Comparison of ENCODE assay signal across 1 cellular context in genomic region chr7:73342645-73343044, GRCh38.
TF ChIP-seq lines count a peak whose summit lies in the region.

No MANE protein-coding gene starts in this region.

TF ChIP-seq in HepG2, 621 proteins besides CTCF, POLR2A, EP300 and RAD21 (continues in another document):
- TF ChIP-seq MAX (IDR thresholded peaks at IDR 0.05) (peak; percentile 80), TFDP2 (CRISPR knock-in tag; IDR thresholded peaks at IDR 0.05) (peak; percentile 55; the same call in 1 of the 2 replicates), ZNF615 (CRISPR knock-in tag; IDR thresholded peaks at IDR 0.05; ENCODE audit: borderline replicate concordance) (no peak), ZNF629 (CRISPR knock-in tag; conservative IDR thresholded peaks at IDR 0.05) (0 out of 2 replicates have a peak, but pooled peaks have one; percentile 22), HNF1B (CRISPR knock-in tag; IDR thresholded peaks at IDR 0.05) (0 out of 2 replicates have a peak, but pooled peaks have one; percentile 36), ZNF44 (CRISPR knock-in tag; IDR thresholded peaks at IDR 0.05) (no peak), MIER3 (CRISPR knock-in tag; IDR thresholded peaks at IDR 0.05; ENCODE audit: borderline replicate concordance) (0 out of 2 replicates have a peak, but pooled peaks have one; percentile 48), FOXK1 (CRISPR knock-in tag; IDR thresholded peaks at IDR 0.05; ENCODE audit: borderline replicate concordance, low read depth) (no peak; the same call in 1 of the 2 replicates), SSRP1 (CRISPR knock-in tag; IDR thresholded peaks at IDR 0.05) (0 out of 2 replicates have a peak, but pooled peaks have one; percentile 34), TFE3 (CRISPR knock-in tag; IDR thresholded peaks at IDR 0.05) (peak; percentile 45; the same call in 1 of the 2 replicates), RCOR2 (CRISPR knock-in tag; IDR thresholded peaks at IDR 0.05) (0 out of 2 replicates have a peak, but pooled peaks have one; percentile 38), NAIF1 (CRISPR knock-in tag; IDR thresholded peaks at IDR 0.05; ENCODE audit: borderline replicate concordance) (0 out of 2 replicates have a peak, but pooled peaks have one; percentile 31), FOXC1 (CRISPR knock-in tag; IDR thresholded peaks at IDR 0.05; ENCODE audit: borderline replicate concordance) (0 out of 2 replicates have a peak, but pooled peaks have one; percentile 17), ZNF205 (CRISPR knock-in tag; IDR thresholded peaks at IDR 0.05) (0 out of 2 replicates have a peak, but pooled peaks have one; percentile 31), HMGXB4 (CRISPR knock-in tag; IDR thresholded peaks at IDR 0.05; ENCODE audit: borderline replicate concordance in 1 of 2, low read depth in 1 of 2) (peak; percentile 21 to 62; a peak in 2 of 4 replicates), ZNF781 (CRISPR knock-in tag; IDR thresholded peaks at IDR 0.05; ENCODE audit: borderline replicate concordance, not compliant biosample characterization) (peak; percentile 40), ZNF280B (CRISPR knock-in tag; IDR thresholded peaks at IDR 0.05; ENCODE audit: borderline replicate concordance) (0 out of 2 replicates have a peak, but pooled peaks have one; percentile 41), ZNF710 (CRISPR knock-in tag; IDR thresholded peaks at IDR 0.05; ENCODE audit: borderline replicate concordance) (0 out of 2 replicates have a peak, but pooled peaks have one; percentile 20), ZNF883 (CRISPR knock-in tag; IDR thresholded peaks at IDR 0.05; ENCODE audit: not compliant biosample characterization) (peak; percentile 25), REXO4 (CRISPR knock-in tag; IDR thresholded peaks at IDR 0.05; ENCODE audit: borderline replicate concordance) (no peak), KAT8 (CRISPR knock-in tag; IDR thresholded peaks at IDR 0.05) (peak; percentile 34; the same call in 1 of the 2 replicates), ZBTB7B (CRISPR knock-in tag; IDR thresholded peaks at IDR 0.05) (0 out of 2 replicates have a peak, but pooled peaks have one; percentile 21), ZFP41 (CRISPR knock-in tag; IDR thresholded peaks at IDR 0.05; ENCODE audit: borderline replicate concordance) (0 out of 2 replicates have a peak, but pooled peaks have one; percentile 47), ELF1 (CRISPR knock-in tag; IDR thresholded peaks at IDR 0.05) (0 out of 2 replicates have a peak, but pooled peaks have one; percentile 22), SOX5 (CRISPR knock-in tag; IDR thresholded peaks at IDR 0.05; ENCODE audit: borderline replicate concordance) (peak; percentile 20; the same call in 1 of the 2 replicates), CCDC6 (CRISPR knock-in tag; IDR thresholded peaks at IDR 0.05) (no peak), ZKSCAN1 (IDR thresholded peaks at IDR 0.05; ENCODE audit: low read length) (no peak), MLX (CRISPR knock-in tag; IDR thresholded peaks at IDR 0.05) (no peak), SP4 (CRISPR knock-in tag; IDR thresholded peaks at IDR 0.05) (peak; percentile 15; the same call in 1 of the 2 replicates), ZNF652 (CRISPR knock-in tag; IDR thresholded peaks at IDR 0.05; ENCODE audit: borderline replicate concordance, low read depth) (peak; percentile 34; the same call in 1 of the 2 replicates), ATM (IDR thresholded peaks at IDR 0.05; ENCODE audit: borderline replicate concordance) (no peak), ZNF10 (CRISPR knock-in tag; IDR thresholded peaks at IDR 0.05; ENCODE audit: borderline replicate concordance, low read depth) (no peak), PITX1 (CRISPR knock-in tag; IDR thresholded peaks at IDR 0.05) (peak; percentile 53; the same call in 1 of the 2 replicates), AHR (CRISPR knock-in tag; IDR thresholded peaks at IDR 0.05) (no peak), ZNF12 (CRISPR knock-in tag; IDR thresholded peaks at IDR 0.05) (0 out of 2 replicates have a peak, but pooled peaks have one; percentile 16)
- TF ChIP-seq, protein P1, sequence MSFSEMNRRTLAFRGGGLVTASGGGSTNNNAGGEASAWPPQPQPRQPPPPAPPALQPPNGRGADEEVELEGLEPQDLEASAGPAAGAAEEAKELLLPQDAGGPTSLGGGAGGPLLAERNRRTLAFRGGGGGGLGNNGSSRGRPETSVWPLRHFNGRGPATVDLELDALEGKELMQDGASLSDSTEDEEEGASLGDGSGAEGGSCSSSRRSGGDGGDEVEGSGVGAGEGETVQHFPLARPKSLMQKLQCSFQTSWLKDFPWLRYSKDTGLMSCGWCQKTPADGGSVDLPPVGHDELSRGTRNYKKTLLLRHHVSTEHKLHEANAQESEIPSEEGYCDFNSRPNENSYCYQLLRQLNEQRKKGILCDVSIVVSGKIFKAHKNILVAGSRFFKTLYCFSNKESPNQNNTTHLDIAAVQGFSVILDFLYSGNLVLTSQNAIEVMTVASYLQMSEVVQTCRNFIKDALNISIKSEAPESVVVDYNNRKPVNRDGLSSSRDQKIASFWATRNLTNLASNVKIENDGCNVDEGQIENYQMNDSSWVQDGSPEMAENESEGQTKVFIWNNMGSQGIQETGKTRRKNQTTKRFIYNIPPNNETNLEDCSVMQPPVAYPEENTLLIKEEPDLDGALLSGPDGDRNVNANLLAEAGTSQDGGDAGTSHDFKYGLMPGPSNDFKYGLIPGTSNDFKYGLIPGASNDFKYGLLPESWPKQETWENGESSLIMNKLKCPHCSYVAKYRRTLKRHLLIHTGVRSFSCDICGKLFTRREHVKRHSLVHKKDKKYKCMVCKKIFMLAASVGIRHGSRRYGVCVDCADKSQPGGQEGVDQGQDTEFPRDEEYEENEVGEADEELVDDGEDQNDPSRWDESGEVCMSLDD (CRISPR knock-in tag; IDR thresholded peaks at IDR 0.05; ENCODE audit: borderline replicate concordance), result no peak
- TF ChIP-seq, protein P2, sequence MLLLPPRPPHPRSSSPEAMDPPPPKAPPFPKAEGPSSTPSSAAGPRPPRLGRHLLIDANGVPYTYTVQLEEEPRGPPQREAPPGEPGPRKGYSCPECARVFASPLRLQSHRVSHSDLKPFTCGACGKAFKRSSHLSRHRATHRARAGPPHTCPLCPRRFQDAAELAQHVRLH (CRISPR knock-in tag; IDR thresholded peaks at IDR 0.05; ENCODE audit: borderline replicate concordance, low read depth), result peak; percentile 63; the same call in 1 of the 2 replicates
- TF ChIP-seq, protein P3, sequence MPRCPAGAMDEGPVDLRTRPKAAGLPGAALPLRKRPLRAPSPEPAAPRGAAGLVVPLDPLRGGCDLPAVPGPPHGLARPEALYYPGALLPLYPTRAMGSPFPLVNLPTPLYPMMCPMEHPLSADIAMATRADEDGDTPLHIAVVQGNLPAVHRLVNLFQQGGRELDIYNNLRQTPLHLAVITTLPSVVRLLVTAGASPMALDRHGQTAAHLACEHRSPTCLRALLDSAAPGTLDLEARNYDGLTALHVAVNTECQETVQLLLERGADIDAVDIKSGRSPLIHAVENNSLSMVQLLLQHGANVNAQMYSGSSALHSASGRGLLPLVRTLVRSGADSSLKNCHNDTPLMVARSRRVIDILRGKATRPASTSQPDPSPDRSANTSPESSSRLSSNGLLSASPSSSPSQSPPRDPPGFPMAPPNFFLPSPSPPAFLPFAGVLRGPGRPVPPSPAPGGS (CRISPR knock-in tag; IDR thresholded peaks at IDR 0.05), result no peak
- TF ChIP-seq, protein P4, sequence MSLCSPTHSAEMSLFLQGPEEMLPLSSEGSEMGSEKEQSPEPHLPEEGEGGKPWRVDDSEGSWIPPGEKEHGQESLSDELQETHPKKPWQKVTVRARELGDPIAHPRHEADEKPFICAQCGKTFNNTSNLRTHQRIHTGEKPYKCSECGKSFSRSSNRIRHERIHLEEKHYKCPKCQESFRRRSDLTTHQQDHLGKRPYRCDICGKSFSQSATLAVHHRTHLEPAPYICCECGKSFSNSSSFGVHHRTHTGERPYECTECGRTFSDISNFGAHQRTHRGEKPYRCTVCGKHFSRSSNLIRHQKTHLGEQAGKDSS (CRISPR knock-in tag; IDR thresholded peaks at IDR 0.05; ENCODE audit: borderline replicate concordance, low read depth), result no peak
